Comparison of ENCODE assay signal across 19 cellular contexts in the genomic region with DNA sequence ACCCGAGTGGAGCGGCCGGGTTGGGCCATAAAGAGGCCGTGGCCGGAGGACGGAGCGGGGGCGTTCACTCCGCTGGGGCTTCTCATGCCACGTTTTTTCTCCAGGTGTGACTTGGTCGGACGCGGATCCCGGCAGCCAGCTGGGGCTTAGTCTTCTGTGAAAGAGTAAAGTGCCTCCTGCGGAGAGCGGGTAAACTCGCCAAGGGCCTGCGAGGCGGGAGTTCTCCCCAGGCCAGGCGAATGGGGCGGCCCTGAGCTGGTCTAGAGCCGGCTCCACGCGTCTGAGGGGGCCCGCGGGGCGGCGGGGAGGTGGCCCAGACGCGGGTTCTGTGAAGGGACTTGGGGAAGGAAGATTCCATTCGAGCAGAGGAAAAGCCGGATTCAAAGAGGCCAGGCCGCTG.
DNase-seq lines count a peak whose midpoint lies in the region; ATAC-seq, FAIRE-seq and TF ChIP-seq lines count a peak whose summit lies in the region.
"Had no signal": no experiment of that assay in that cellular context is flagged by ENCODE, and none has a peak within 500 bp of the region (broad histone marks: within the 10 kb centered on the region; RNA-seq: fewer than 3 reads in every experiment).

No MANE protein-coding gene starts in this region.

- ATAC-seq in Right ventricle myocardium inferior (no peak), heart right ventricle (no peak), K562 (peak; percentile 69), gastrocnemius medialis (no peak)
- ATAC-seq: A549, GM12878 had no signal

- H3K27me3 ChIP-seq in heart right ventricle (no peaks in the 10 kb centered on the region), K562 (ENCODE audit: control insufficient read depth in 2 of 2, insufficient read depth in 2 of 2, low read length in 2 of 2) (peaks cover 68 to 89% of the 10 kb centered on the region in 2 experiments), gastrocnemius medialis (no peaks in the 10 kb centered on the region)

- DNase-seq in DMS53 (lab: John Stamatoyannopoulos, UW) (peak; percentile 38), DMS53 treated with DMSO at 0.1 percent for 48 hours (lab: John Stamatoyannopoulos, UW; ENCODE audit: unreplicated experiment) (no peak), Right ventricle myocardium inferior (ENCODE audit: missing footprints) (peak; percentile 69), heart right ventricle (no peak), K562 (ENCODE audit: extremely low read depth in 1 of 4, low spot score in 3 of 4) (peak in 1 of 4 experiments; percentile 9), gastrocnemius medialis (no peak), kidney (no peak)
- no peak for DNase-seq in stimulated activated naive CD4-positive, alpha-beta T cell (lab: John Stamatoyannopoulos, UW)
- DNase-seq: AML-193; CD4-positive, alpha-beta T cell; DMS153; DND-41; EL; GOT3; H9 had no signal

- BruUV-seq in K562 (replicated peaks; lab: Mats Ljungman, UMichigan) = no TSS peak

- H3K4me2 ChIP-seq in K562 (ENCODE audit: insufficient read depth, low read length) = peak overlapping the region; percentile 25; the same call in 1 of the 2 replicates
- H3K4me2 ChIP-seq: A549 had no signal

- H3K4me3 ChIP-seq in heart right ventricle = no peak overlapping the region
- no peak overlapping the region for H3K4me3 ChIP-seq in K562
- H3K4me3 ChIP-seq in gastrocnemius medialis = no peak overlapping the region
- no peak overlapping the region for H3K4me3 ChIP-seq in kidney (ENCODE audit: low read length in 2 of 2)
- H3K4me3 ChIP-seq: A549, GM12878 had no signal

- H3K9me3 ChIP-seq in heart right ventricle (no peaks in the 10 kb centered on the region), K562 (replicated peaks; ENCODE audit: control insufficient read depth, insufficient read depth, low read depth, low read length) (no peaks in the 10 kb centered on the region), gastrocnemius medialis (no peaks in the 10 kb centered on the region), kidney (ENCODE audit: control insufficient read depth in 1 of 2, low read length in 2 of 2) (no peaks in the 10 kb centered on the region)
- H3K9me3 ChIP-seq: A549 had no signal

- no peaks in the 10 kb centered on the region for H3K9me1 ChIP-seq in K562 (ENCODE audit: control insufficient read depth, insufficient read depth, low read length)

- no peak for TF ChIP-seq POLR2A in K562 (conservative IDR thresholded peaks at IDR 0.05)
- TF ChIP-seq POLR2A in gastrocnemius medialis (IDR thresholded peaks at IDR 0.05) = no peak

- TF ChIP-seq CTCF in heart right ventricle (IDR thresholded peaks at IDR 0.05) (no peak), K562 (IDR thresholded peaks at IDR 0.05 in 2 of 3, conservative IDR thresholded peaks at IDR 0.05 in 1 of 3; ENCODE audit: insufficient read depth in 2 of 3, low read depth in 1 of 3, low read length in 3 of 3) (0 out of 6 replicates have a peak, but pooled peaks of 1 of the 3 experiments have one; percentile 1), gastrocnemius medialis (IDR thresholded peaks at IDR 0.05 in 4 of 5, conservative IDR thresholded peaks at IDR 0.05 in 1 of 5) (no peak), kidney (IDR thresholded peaks at IDR 0.05; ENCODE audit: borderline replicate concordance, extremely low read depth, insufficient read depth) (no peak)

- H2AFZ ChIP-seq in K562 (ENCODE audit: low read depth, low read length) = 0 out of 2 replicates have a peak overlapping the region, but pooled peaks have one; percentile 22

- no peaks in the 10 kb centered on the region for H3K36me3 ChIP-seq in heart right ventricle
- H3K36me3 ChIP-seq in K562 (ENCODE audit: control insufficient read depth, insufficient read depth, low read length) = no peaks in the 10 kb centered on the region
- no peaks in the 10 kb centered on the region for H3K36me3 ChIP-seq in gastrocnemius medialis
- no peaks in the 10 kb centered on the region for H3K36me3 ChIP-seq in kidney (ENCODE audit: control insufficient read depth in 1 of 2, insufficient read depth in 2 of 2, low read length in 2 of 2)

- H4K20me1 ChIP-seq in K562 (replicated peaks; ENCODE audit: control insufficient read depth, insufficient read depth, low read length) = no peaks in the 10 kb centered on the region

- CTCF ChIA-PET in K562 (lab: Yijun Ruan, JAX; ENCODE audit: low intra/inter-chr PET ratio) = no interaction called here

- FAIRE-seq in K562 (lab: Jason Lieb, UNC) = no peak
- no peak for FAIRE-seq in kidney (lab: Jason Lieb, UNC)
- FAIRE-seq: A549, GM12878 had no signal

- no peak for TF ChIP-seq EP300 in K562 (IDR thresholded peaks at IDR 0.05; ENCODE audit: low read length)

- H3K4me1 ChIP-seq in heart right ventricle (peaks cover 0 to 6% (median 0%) of the 10 kb centered on the region in 9 donors), K562 (replicated peaks in 1 of 2; ENCODE audit: control insufficient read depth in 2 of 2, insufficient read depth in 2 of 2, low read length in 2 of 2) (peaks cover 0 to 6% of the 10 kb centered on the region in 2 experiments; a peak in 1 of 5 replicates), gastrocnemius medialis (no peaks in the 10 kb centered on the region), kidney (ENCODE audit: control insufficient read depth in 1 of 2, insufficient read depth in 1 of 2, low read depth in 1 of 2, low read length in 2 of 2) (no peaks in the 10 kb centered on the region)
- H3K4me1 ChIP-seq: A549 had no signal

- no peaks in the 10 kb centered on the region for H3K79me2 ChIP-seq in K562 (ENCODE audit: control insufficient read depth, insufficient read depth, low read length)

- no peak for TF ChIP-seq RAD21 in K562 (CRISPR knock-in tag; conservative IDR thresholded peaks at IDR 0.05 in 1 of 2, IDR thresholded peaks at IDR 0.05 in 1 of 2)

- 86 to 89% methylated on average over 33 of the region's 33 CpGs for WGBS in heart right ventricle, 2 donors
- 2% methylated on average over 33 of the region's 33 CpGs for WGBS in K562 (ENCODE audit: insufficient coverage, low coverage, missing lambda C conversion rate)

- H3K27ac ChIP-seq in heart right ventricle (no peak overlapping the region), K562 (ENCODE audit: extremely low read depth, low read depth, low read length) (no peak overlapping the region), gastrocnemius medialis (no peak overlapping the region), kidney (ENCODE audit: low read depth in 2 of 2, low read length in 2 of 2) (no peak overlapping the region)
- H3K27ac ChIP-seq: 22Rv1, A549, C4-2B had no signal

- in situ Hi-C loops in K562 (cut with MboI) (no loop called here), gastrocnemius medialis (cut with MboI; ENCODE audit: low sequenced_read_pairs in 4 of 4) (no loop called here)

- H3K9ac ChIP-seq in K562 (ENCODE audit: insufficient read depth in 1 of 2, low read depth in 2 of 2, low read length in 2 of 2) (no peak overlapping the region), kidney (ENCODE audit: low read length in 2 of 2) (no peak overlapping the region)

- POLR2A ChIA-PET in K562 (lab: Yijun Ruan, JAX) = no interaction called here

- intact Hi-C loops in Right ventricle myocardium inferior (cut with DNase I) (no loop called here), heart right ventricle (cut with DNase I) (no loop called here), K562 (cut with micrococcal nuclease) (no loop called here), gastrocnemius medialis (cut with DNase I; ENCODE audit: low total_unique reads) (no loop called here), kidney (cut with DNase I) (no loop called here)

TF ChIP-seq in K562, 482 proteins besides CTCF, POLR2A, EP300 and RAD21:
- TF ChIP-seq, protein P1, sequence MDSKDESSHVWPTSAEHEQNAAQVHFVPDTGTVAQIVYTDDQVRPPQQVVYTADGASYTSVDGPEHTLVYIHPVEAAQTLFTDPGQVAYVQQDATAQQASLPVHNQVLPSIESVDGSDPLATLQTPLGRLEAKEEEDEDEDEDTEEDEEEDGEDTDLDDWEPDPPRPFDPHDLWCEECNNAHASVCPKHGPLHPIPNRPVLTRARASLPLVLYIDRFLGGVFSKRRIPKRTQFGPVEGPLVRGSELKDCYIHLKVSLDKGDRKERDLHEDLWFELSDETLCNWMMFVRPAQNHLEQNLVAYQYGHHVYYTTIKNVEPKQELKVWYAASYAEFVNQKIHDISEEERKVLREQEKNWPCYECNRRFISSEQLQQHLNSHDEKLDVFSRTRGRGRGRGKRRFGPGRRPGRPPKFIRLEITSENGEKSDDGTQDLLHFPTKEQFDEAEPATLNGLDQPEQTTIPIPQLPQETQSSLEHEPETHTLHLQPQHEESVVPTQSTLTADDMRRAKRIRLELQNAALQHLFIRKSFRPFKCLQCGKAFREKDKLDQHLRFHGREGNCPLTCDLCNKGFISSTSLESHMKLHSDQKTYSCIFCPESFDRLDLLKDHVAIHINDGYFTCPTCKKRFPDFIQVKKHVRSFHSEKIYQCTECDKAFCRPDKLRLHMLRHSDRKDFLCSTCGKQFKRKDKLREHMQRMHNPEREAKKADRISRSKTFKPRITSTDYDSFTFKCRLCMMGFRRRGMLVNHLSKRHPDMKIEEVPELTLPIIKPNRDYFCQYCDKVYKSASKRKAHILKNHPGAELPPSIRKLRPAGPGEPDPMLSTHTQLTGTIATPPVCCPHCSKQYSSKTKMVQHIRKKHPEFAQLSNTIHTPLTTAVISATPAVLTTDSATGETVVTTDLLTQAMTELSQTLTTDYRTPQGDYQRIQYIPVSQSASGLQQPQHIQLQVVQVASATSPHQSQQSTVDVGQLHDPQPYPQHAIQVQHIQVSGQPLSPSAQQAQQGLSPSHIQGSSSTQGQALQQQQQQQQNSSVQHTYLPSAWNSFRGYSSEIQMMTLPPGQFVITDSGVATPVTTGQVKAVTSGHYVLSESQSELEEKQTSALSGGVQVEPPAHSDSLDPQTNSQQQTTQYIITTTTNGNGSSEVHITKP (IDR thresholded peaks at IDR 0.05; ENCODE audit: partially characterized antibody) = peak; percentile 46
- TF ChIP-seq PHB2 (IDR thresholded peaks at IDR 0.05; ENCODE audit: low read depth) = no peak
- TF ChIP-seq, protein P2, sequence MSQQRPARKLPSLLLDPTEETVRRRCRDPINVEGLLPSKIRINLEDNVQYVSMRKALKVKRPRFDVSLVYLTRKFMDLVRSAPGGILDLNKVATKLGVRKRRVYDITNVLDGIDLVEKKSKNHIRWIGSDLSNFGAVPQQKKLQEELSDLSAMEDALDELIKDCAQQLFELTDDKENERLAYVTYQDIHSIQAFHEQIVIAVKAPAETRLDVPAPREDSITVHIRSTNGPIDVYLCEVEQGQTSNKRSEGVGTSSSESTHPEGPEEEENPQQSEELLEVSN (IDR thresholded peaks at IDR 0.05; ENCODE audit: borderline replicate concordance in 1 of 2, extremely low read depth in 1 of 2, insufficient read depth in 1 of 2, insufficient read length in 1 of 2, low read depth in 1 of 2, low read length in 1 of 2, poor library complexity in 1 of 2, severe bottlenecking in 1 of 2) = peak in 1 of 2 experiments; percentile 35

Comparison
In these comparisons a context has a peak if more than half of its experiments do, and no peak if none do; other contexts are left out.
1. DNase-seq: peak in DMS53 (single experiment) and Right ventricle myocardium inferior (single experiment); none in DMS53 treated with DMSO at 0.1 percent for 48 hours (single experiment), heart right ventricle (0 of 2), gastrocnemius medialis (0 of 2), kidney (single experiment) and stimulated activated naive CD4-positive, alpha-beta T cell (0 of 6).